ENCODE assay signal across 8 cellular contexts in genomic region chr2:200702646-200703118, GRCh38.
DNase-seq lines count a peak whose midpoint lies in the region; ATAC-seq and TF ChIP-seq lines count a peak whose summit lies in the region.

No MANE protein-coding gene starts in this region.

- DNase-seq in activated CD4-positive, alpha-beta T cell treated with anti-CD3 and anti-CD28 coated beads, Interleukin-2, amount 50 U/mL, for 48 hours, result peak; percentile 65 to 74
- no peak for DNase-seq in dorsolateral prefrontal cortex
- DNase-seq in stimulated activated CD8-positive, alpha-beta memory T cell treated with anti-CD3 and anti-CD28 coated beads, Interleukin-12 subunit alpha, Interleukin-12 subunit beta, amount 100 ng/mL, for 24 hours (ENCODE audit: extremely low read depth), result peak; percentile 33
- no peak for DNase-seq in NCI-H1417 (lab: John Stamatoyannopoulos, UW)
- no peak for DNase-seq in NCI-H146 treated with DMSO at 0.1 percent for 48 hours (lab: John Stamatoyannopoulos, UW; ENCODE audit: unreplicated experiment)
- DNase-seq in NCI-H82 treated with DMSO at 0.1 percent for 48 hours (lab: John Stamatoyannopoulos, UW; ENCODE audit: unreplicated experiment), result no peak

- no peak for ATAC-seq in GM19351 (IDR thresholded peaks at IDR 0.05; ENCODE audit: unreplicated experiment)

- H4K20me1 ChIP-seq in OCI-LY3 (ENCODE audit: insufficient read depth, low read length), result no peaks in the 10 kb centered on the region

- intact Hi-C loops in dorsolateral prefrontal cortex (cut with DNase I), result loop anchor here (5.0 to 10.0 kb wide), 5 partner anchors 115 to 728 kb away; partner anchors contain the start of genes AOX1 (in 1 of the 2) and SGO2 (in 1 of the 2)

- peak overlapping the region; percentile 36 for H3K4me2 ChIP-seq in OCI-LY3 (ENCODE audit: low read length)

- H3K4me3 ChIP-seq in OCI-LY3 (ENCODE audit: low read length) (peak overlapping the region; percentile 12; the same call in 1 of the 2 replicates), dorsolateral prefrontal cortex (peak overlapping the region in 3 of 59 donors; percentile 2 to 4 (median 4))

- peaks cover 11% of the 10 kb centered on the region for H3K4me1 ChIP-seq in OCI-LY3 (ENCODE audit: low read length)

- no peaks in the 10 kb centered on the region for H3K79me2 ChIP-seq in OCI-LY3 (ENCODE audit: low read length)

- TF ChIP-seq CTCF in OCI-LY3 (IDR thresholded peaks at IDR 0.05; ENCODE audit: low read depth, low read length) (no peak), dorsolateral prefrontal cortex (IDR thresholded peaks at IDR 0.05 in 54 of 56, conservative IDR thresholded peaks at IDR 0.05 in 2 of 56; ENCODE audit: low read depth in 1 of 56, partially characterized antibody in 56 of 56) (no peak)

- peak overlapping the region; percentile 50; the same call in 1 of the 2 replicates for H2AFZ ChIP-seq in OCI-LY3 (ENCODE audit: low read depth, low read length)

- no peaks in the 10 kb centered on the region for H3K9me3 ChIP-seq in OCI-LY3 (ENCODE audit: insufficient read depth, low read length)

- H3K36me3 ChIP-seq in OCI-LY3 (replicated peaks; ENCODE audit: low read depth, low read length), result no peaks in the 10 kb centered on the region

- no peak overlapping the region for H3K9ac ChIP-seq in OCI-LY3 (ENCODE audit: low read length)

- H3K27ac ChIP-seq in OCI-LY3 (ENCODE audit: low read length), result no peak overlapping the region
- peak overlapping the region in 52 of 59 donors; percentile 5 to 95 (median 84) for H3K27ac ChIP-seq in dorsolateral prefrontal cortex

- H3K27me3 ChIP-seq in OCI-LY3 (ENCODE audit: low read depth, low read length) (peaks cover 10% of the 10 kb centered on the region; the same call in 1 of the 2 replicates), dorsolateral prefrontal cortex (no peaks in the 10 kb centered on the region)

Comparison
In these comparisons a context has a peak if more than half of its experiments do, and no peak if none do; other contexts are left out.
1. DNase-seq: peak in activated CD4-positive, alpha-beta T cell treated with anti-CD3 and anti-CD28 coated beads, Interleukin-2, amount 50 U/mL, for 48 hours (2 of 2) and stimulated activated CD8-positive, alpha-beta memory T cell treated with anti-CD3 and anti-CD28 coated beads, Interleukin-12 subunit alpha, Interleukin-12 subunit beta, amount 100 ng/mL, for 24 hours (single experiment); none in dorsolateral prefrontal cortex (0 of 10), NCI-H1417 (0 of 3), NCI-H146 treated with DMSO at 0.1 percent for 48 hours (single experiment) and NCI-H82 treated with DMSO at 0.1 percent for 48 hours (single experiment).